ENCODE assay signal across 9 cellular contexts in genomic region chr1:31712625-31713024, GRCh38. TPM values are rescaled to one million over a fixed set of nuclear protein-coding genes. Genes with fewer than 3 reads are reported as not detected.
A peak's percentile ranks its signal among the peaks of the same experiment; 100 is the strongest.
DNase-seq lines count a peak whose midpoint lies in the region; ATAC-seq and TF ChIP-seq lines count a peak whose summit lies in the region.
"Had no signal": no experiment of that assay in that cellular context is flagged by ENCODE, and none has a peak within 500 bp of the region (broad histone marks: within the 10 kb centered on the region; RNA-seq: fewer than 3 reads in every experiment).

No MANE protein-coding gene starts in this region.

- CTCF ChIA-PET in A673 (lab: Charles Lee) = no interaction called here

- H3K4me1 ChIP-seq in foreskin keratinocyte (peaks cover 17% of the 10 kb centered on the region), psoas muscle (peaks cover 16% of the 10 kb centered on the region), A673 (ENCODE audit: insufficient read depth, low read length, poor library complexity, severe bottlenecking) (peaks cover 14% of the 10 kb centered on the region)

- POLR2A ChIA-PET in A673 (lab: Charles Lee; ENCODE audit: low non-redundant PET) = no interaction called here

- H3K27me3 ChIP-seq in foreskin keratinocyte = no peaks in the 10 kb centered on the region
- H3K27me3 ChIP-seq in psoas muscle (ENCODE audit: insufficient read depth in 3 of 3, low read length in 2 of 3) = no peaks in the 10 kb centered on the region
- no peaks in the 10 kb centered on the region for H3K27me3 ChIP-seq in A673 (replicated peaks; ENCODE audit: insufficient read depth, low read depth, low read length, poor library complexity)

- TF ChIP-seq CTCF in foreskin keratinocyte (conservative IDR thresholded peaks at IDR 0.05) (no peak), psoas muscle (IDR thresholded peaks at IDR 0.05) (no peak), A673 (conservative IDR thresholded peaks at IDR 0.05; ENCODE audit: low read depth, low read length) (no peak)

- intact Hi-C loops in psoas muscle (cut with DNase I) = no loop called here
- intact Hi-C loops in A673 (cut with micrococcal nuclease; ENCODE audit: unreplicated experiment) = no loop called here

- in situ Hi-C loops in Caki2 (cut with HindIII; ENCODE audit: low pct_unique_long_range_greater_than_20kb, low sequenced_read_pairs) = no loop called here

- DNase-seq in Caki2 (ENCODE audit: low read depth) = peak; percentile 96
- DNase-seq in foreskin keratinocyte = peak; percentile 44 to 79
- DNase-seq in psoas muscle = peak in 1 of 2 donors; percentile 47
- DNase-seq in NCI-H187 treated with DMSO at 0.1 percent for 48 hours (lab: John Stamatoyannopoulos, UW) = no peak
- DNase-seq in stimulated activated CD4-positive, alpha-beta T cell treated with anti-CD3 and anti-CD28 coated beads, Interleukin-4, amount 100 ng/mL, for 4 hours = no peak
- no peak for DNase-seq in A673 (ENCODE audit: low spot score)
- no peak for DNase-seq in activated CD4-positive, alpha-beta T cell treated with anti-CD3 and anti-CD28 coated beads, Interleukin-2, amount 50 U/mL, for 4 hours
- DNase-seq: KG1 had no signal

- H3K36me3 ChIP-seq in psoas muscle (ENCODE audit: insufficient read depth in 1 of 2, low read depth in 1 of 2) (no peaks in the 10 kb centered on the region), A673 (ENCODE audit: insufficient read depth, low read length, poor library complexity, severe bottlenecking) (no peaks in the 10 kb centered on the region)

- peak overlapping the region; percentile 35 for H3K27ac ChIP-seq in foreskin keratinocyte
- peak overlapping the region; percentile 91 for H3K27ac ChIP-seq in psoas muscle
- no peak overlapping the region for H3K27ac ChIP-seq in A673 (ENCODE audit: low read depth, low read length, poor library complexity, severe bottlenecking)

- BruUV-seq in A673 (replicated peaks; lab: Mats Ljungman, UMichigan) = no TSS peak

- H3K4me3 ChIP-seq in psoas muscle = no peak overlapping the region
- H3K4me3 ChIP-seq in A673 (ENCODE audit: low read depth, low read length, poor library complexity, severe bottlenecking) = no peak overlapping the region

- WGBS in psoas muscle, 3 donors = 31 to 40% (median 33%) methylated on average over 2 of the region's 2 CpGs

- ATAC-seq in SK-N-SH treated with all-trans-retinoic acid at 6 μM for 48 hours (peak; percentile 5), foreskin keratinocyte (peak; percentile 33), psoas muscle (no peak)

- H3K9me3 ChIP-seq in psoas muscle (no peaks in the 10 kb centered on the region), A673 (ENCODE audit: low read depth, low read length, poor library complexity, severe bottlenecking) (no peaks in the 10 kb centered on the region)

TF ChIP-seq in SK-N-SH treated with all-trans-retinoic acid at 6 μM for 48 hours, 23 proteins besides CTCF, POLR2A, EP300 and RAD21:
- TF ChIP-seq PPARA (CRISPR knock-in tag; IDR thresholded peaks at IDR 0.05; ENCODE audit: borderline replicate concordance) (no peak), CREB5 (CRISPR knock-in tag; IDR thresholded peaks at IDR 0.05; ENCODE audit: low read depth) (0 out of 2 replicates have a peak, but pooled peaks have one; percentile 29)

RNA-seq across cellular contexts. Expression of gene COL16A1, which starts 8.8 kb away (rescaled TPM):
- 2.8 and 5.1 TPM in 2 replicates for total RNA-seq in Caki2 (2014; rRNA removed; shearing (Covaris generic); ENCODE audit: low replicate concordance)
- total RNA-seq in foreskin keratinocyte = 125 and 133 TPM in 2 replicates
- 74.3 and 80.3 TPM in 2 replicates for polyA plus RNA-seq in foreskin keratinocyte
- 10 to 100 TPM in 1 of 4 donors, 1 to 10 TPM in 3; 6.1 to 14.2 (median 8.4) TPM for total RNA-seq in psoas muscle
- 1 to 10 TPM; 2.9 to 4.1 (median 3.5) TPM for polyA plus RNA-seq in psoas muscle
- total RNA-seq in A673 (2021) = 26.6 and 35.7 TPM in 2 replicates

RNA-seq across cellular contexts. Expression of gene ADGRB2, which starts 51.5 kb away (rescaled TPM):
- 7.9 and 13.7 TPM in 2 replicates for total RNA-seq in Caki2 (2014; rRNA removed; shearing (Covaris generic); ENCODE audit: low replicate concordance)
- total RNA-seq in foreskin keratinocyte (2.5 and 2.8 TPM in 2 replicates), psoas muscle (1 to 10 TPM in 3 of 4 donors, under 1 TPM in 1; 0.61 to 1.8 (median 1.2) TPM), A673 (2021) (5.9 and 8.6 TPM in 2 replicates)
- polyA plus RNA-seq in foreskin keratinocyte (2.4 and 2.7 TPM in 2 replicates), psoas muscle (under 1 TPM; 0.44 to 0.73 (median 0.65) TPM)

Comparison
In these comparisons a context has a peak if more than half of its experiments do, and no peak if none do; other contexts are left out.
1. DNase-seq: peak in Caki2 (single experiment) and foreskin keratinocyte (2 of 2); none in NCI-H187 treated with DMSO at 0.1 percent for 48 hours (single experiment), stimulated activated CD4-positive, alpha-beta T cell treated with anti-CD3 and anti-CD28 coated beads, Interleukin-4, amount 100 ng/mL, for 4 hours (0 of 2), A673 (single experiment) and activated CD4-positive, alpha-beta T cell treated with anti-CD3 and anti-CD28 coated beads, Interleukin-2, amount 50 U/mL, for 4 hours (0 of 2).
2. ATAC-seq: peak in SK-N-SH treated with all-trans-retinoic acid at 6 μM for 48 hours (single experiment) and foreskin keratinocyte (single experiment); none in psoas muscle (0 of 4).